ENCODE assay signal across 25 cellular contexts in the genomic region with DNA sequence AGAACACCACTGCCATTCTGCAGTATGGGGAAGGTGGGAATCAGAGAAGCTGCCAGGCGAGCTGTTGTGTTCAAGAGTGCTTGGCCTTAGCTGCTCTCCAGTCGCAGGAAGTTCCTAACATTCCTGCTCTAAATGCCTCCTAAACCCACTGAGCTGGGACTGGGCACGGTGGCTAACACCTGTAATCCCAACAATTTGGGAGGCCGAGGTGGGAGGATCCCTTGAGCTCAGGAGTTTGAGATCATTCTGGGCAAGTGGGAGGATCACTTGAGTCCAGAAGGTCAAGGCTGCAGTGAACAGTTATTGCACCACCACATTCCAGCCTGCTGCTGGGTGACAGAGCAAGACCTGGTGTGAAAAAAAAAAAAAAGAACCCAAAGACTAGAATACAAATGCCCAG.
DNase-seq lines count a peak whose midpoint lies in the region; ATAC-seq and TF ChIP-seq lines count a peak whose summit lies in the region.
"Had no signal": no experiment of that assay in that cellular context is flagged by ENCODE, and none has a peak within 500 bp of the region (broad histone marks: within the 10 kb centered on the region; RNA-seq: fewer than 3 reads in every experiment).

No MANE protein-coding gene starts in this region.

- no peak overlapping the region for H2AFZ ChIP-seq in PC-9

- BruUV-seq in PC-9 (replicated peaks; lab: Mats Ljungman, UMichigan): no TSS peak

- H3F3A ChIP-seq in PC-9 (ENCODE audit: insufficient read depth, low read depth): no peaks in the 10 kb centered on the region

- no peak for ATAC-seq in left lung
- ATAC-seq: activated CD8-positive, alpha-beta memory T cell treated with anti-CD3 and anti-CD28 coated beads, Interleukin-2, amount 10 ng/mL, durations not matched to agents 7 days and 5 days; activated T-cell treated with anti-CD3 and anti-CD28 coated beads, Interleukin-2, amount 50 U/mL, for 4 hours; lower lobe of right lung; SK-N-SH treated with all-trans-retinoic acid at 6 μM for 48 hours; stimulated activated naive CD8-positive, alpha-beta T cell treated with anti-CD3 and anti-CD28 coated beads, Interleukin-15, Interleukin-2, amounts not matched to agents 100 U/mL and 50 U/mL, for 24 hours had no signal

- WGBS in tibial nerve, 2 donors: 44 to 53% methylated on average over 4 of the region's 4 CpGs

- H4K20me1 ChIP-seq in PC-9 (ENCODE audit: insufficient read depth): no peaks in the 10 kb centered on the region

- H3K79me2 ChIP-seq in PC-9 (ENCODE audit: low read depth): no peaks in the 10 kb centered on the region

- CTCF ChIA-PET in PC-9 (lab: Charles Lee): no interaction called here
- CTCF ChIA-PET in HEK293T (lab: Yijun Ruan, JAX): no interaction called here

- no peak for TF ChIP-seq EP300 in tibial nerve (IDR thresholded peaks at IDR 0.05)

- DNase-seq in AG10803 (ENCODE audit: low read depth): peak; percentile 42
- DNase-seq in Peyer's patch: peak in 2 of 3 donors; percentile 42 to 56
- DNase-seq in fibroblast of villous mesenchyme (ENCODE audit: low read depth): peak; percentile 15
- peak; percentile 9 to 26 for DNase-seq in left lung
- DNase-seq in tibial nerve (ENCODE audit: low spot score in 2 of 2): no peak
- no peak for DNase-seq in PC-9
- DNase-seq in stimulated activated CD4-positive, alpha-beta T cell treated with anti-CD3 and anti-CD28 coated beads, Interleukin-4, amount 100 ng/mL, for 1 hour: no peak
- DNase-seq in HEK293T (ENCODE audit: extremely low spot score): no peak
- DNase-seq: activated CD4-positive, CD25-positive, alpha-beta regulatory T cell; activated CD8-positive, alpha-beta memory T cell treated with anti-CD3 and anti-CD28 coated beads, Interleukin-2, amount 10 ng/mL, durations not matched to agents 7 days and 5 days; activated gamma-delta T cell treated with Interleukin-2 at 50 U/mL for 16 hours; activated T-cell treated with anti-CD3 and anti-CD28 coated beads, Interleukin-2, amount 50 U/mL, for 4 hours; CD4-positive, alpha-beta T cell; DND-41; esophagus squamous epithelium; H7; lower lobe of right lung; NCI-H1417 treated with DMSO at 0.1 percent for 48 hours; NCI-H2029 treated with DMSO at 0.1 percent for 48 hours; NCI-H524 treated with DMSO at 0.1 percent for 48 hours; OCI-M1; stimulated activated naive CD8-positive, alpha-beta T cell treated with anti-CD3 and anti-CD28 coated beads, Interleukin-15, Interleukin-2, amounts not matched to agents 100 U/mL and 50 U/mL, for 24 hours had no signal

- H3K4me2 ChIP-seq in PC-9: no peak overlapping the region

- H3K27me3 ChIP-seq in Peyer's patch (no peaks in the 10 kb centered on the region), left lung (no peaks in the 10 kb centered on the region), tibial nerve (no peaks in the 10 kb centered on the region), PC-9 (ENCODE audit: insufficient read depth, low read depth) (no peaks in the 10 kb centered on the region)
- H3K27me3 ChIP-seq: esophagus squamous epithelium had no signal

- TF ChIP-seq CTCF in AG10803 (conservative IDR thresholded peaks at IDR 0.05; ENCODE audit: low read length): no peak
- no peak for TF ChIP-seq CTCF in Peyer's patch (IDR thresholded peaks at IDR 0.05)
- no peak for TF ChIP-seq CTCF in fibroblast of villous mesenchyme (IDR thresholded peaks at IDR 0.05; ENCODE audit: insufficient read depth, low read depth, low read length)
- no peak for TF ChIP-seq CTCF in left lung (IDR thresholded peaks at IDR 0.05)
- TF ChIP-seq CTCF in tibial nerve (IDR thresholded peaks at IDR 0.05): no peak
- no peak for TF ChIP-seq CTCF in PC-9 (conservative IDR thresholded peaks at IDR 0.05)

- H3K4me3 ChIP-seq in AG10803 (ENCODE audit: low read length): no peak overlapping the region
- H3K4me3 ChIP-seq in Peyer's patch: no peak overlapping the region
- H3K4me3 ChIP-seq in fibroblast of villous mesenchyme (ENCODE audit: low read depth, low read length): no peak overlapping the region
- H3K4me3 ChIP-seq in left lung: no peak overlapping the region
- no peak overlapping the region for H3K4me3 ChIP-seq in tibial nerve
- H3K4me3 ChIP-seq in PC-9: no peak overlapping the region
- H3K4me3 ChIP-seq: esophagus squamous epithelium, lower lobe of right lung, skin epidermis had no signal

- no peak for TF ChIP-seq POLR2A in Peyer's patch (IDR thresholded peaks at IDR 0.05)
- no peak for TF ChIP-seq POLR2A in tibial nerve (IDR thresholded peaks at IDR 0.05)

- H3K27ac ChIP-seq in Peyer's patch: no peak overlapping the region
- H3K27ac ChIP-seq in left lung: no peak overlapping the region
- H3K27ac ChIP-seq in tibial nerve: no peak overlapping the region
- H3K27ac ChIP-seq in PC-9: no peak overlapping the region
- H3K27ac ChIP-seq: esophagus squamous epithelium, HL-60, lower lobe of right lung, skin epidermis had no signal

- H3K9me3 ChIP-seq in Peyer's patch: no peaks in the 10 kb centered on the region
- H3K9me3 ChIP-seq in left lung: no peaks in the 10 kb centered on the region
- no peaks in the 10 kb centered on the region for H3K9me3 ChIP-seq in tibial nerve
- H3K9me3 ChIP-seq in PC-9 (ENCODE audit: insufficient read depth, low read depth): no peaks in the 10 kb centered on the region
- H3K9me3 ChIP-seq: esophagus squamous epithelium, lower lobe of right lung had no signal

- H3K4me1 ChIP-seq in Peyer's patch (peaks cover 0 to 7% (median 0%) of the 10 kb centered on the region in 4 donors), left lung (no peaks in the 10 kb centered on the region), tibial nerve (no peaks in the 10 kb centered on the region), PC-9 (replicated peaks; ENCODE audit: insufficient read depth) (no peaks in the 10 kb centered on the region)
- H3K4me1 ChIP-seq: esophagus squamous epithelium, lower lobe of right lung had no signal

- POLR2A ChIA-PET in PC-9 (lab: Charles Lee; ENCODE audit: unreplicated experiment) (no interaction called here), HEK293T (lab: Yijun Ruan, JAX) (no interaction called here)

- intact Hi-C loops in left lung (cut with DNase I) (no loop called here), PC-9 (cut with micrococcal nuclease; ENCODE audit: unreplicated experiment) (no loop called here)

- H3K36me3 ChIP-seq in Peyer's patch (no peaks in the 10 kb centered on the region), left lung (no peaks in the 10 kb centered on the region), tibial nerve (no peaks in the 10 kb centered on the region), PC-9 (ENCODE audit: low read depth) (no peaks in the 10 kb centered on the region)
- H3K36me3 ChIP-seq: esophagus squamous epithelium, lower lobe of right lung had no signal

- no peaks in the 10 kb centered on the region for H3K9me2 ChIP-seq in PC-9 (ENCODE audit: insufficient read depth)

TF ChIP-seq in HEK293T, 16 proteins besides CTCF, POLR2A, EP300 and RAD21:
- no peak for TF ChIP-seq SP1 (IDR thresholded peaks at IDR 0.05)
- TF ChIP-seq FOXM1 (IDR thresholded peaks at IDR 0.05; ENCODE audit: borderline replicate concordance): no peak
- no peak for TF ChIP-seq ELF4 (IDR thresholded peaks at IDR 0.05)

Comparison
In these comparisons a context has a peak if more than half of its experiments do, and no peak if none do; other contexts are left out.
1. DNase-seq: peak in AG10803 (single experiment), Peyer's patch (2 of 3), fibroblast of villous mesenchyme (single experiment) and left lung (2 of 2); none in tibial nerve (0 of 2), PC-9 (0 of 2), stimulated activated CD4-positive, alpha-beta T cell treated with anti-CD3 and anti-CD28 coated beads, Interleukin-4, amount 100 ng/mL, for 1 hour (single experiment) and HEK293T (single experiment).